1 cellular context compared by ENCODE assay signal in the genomic region with DNA sequence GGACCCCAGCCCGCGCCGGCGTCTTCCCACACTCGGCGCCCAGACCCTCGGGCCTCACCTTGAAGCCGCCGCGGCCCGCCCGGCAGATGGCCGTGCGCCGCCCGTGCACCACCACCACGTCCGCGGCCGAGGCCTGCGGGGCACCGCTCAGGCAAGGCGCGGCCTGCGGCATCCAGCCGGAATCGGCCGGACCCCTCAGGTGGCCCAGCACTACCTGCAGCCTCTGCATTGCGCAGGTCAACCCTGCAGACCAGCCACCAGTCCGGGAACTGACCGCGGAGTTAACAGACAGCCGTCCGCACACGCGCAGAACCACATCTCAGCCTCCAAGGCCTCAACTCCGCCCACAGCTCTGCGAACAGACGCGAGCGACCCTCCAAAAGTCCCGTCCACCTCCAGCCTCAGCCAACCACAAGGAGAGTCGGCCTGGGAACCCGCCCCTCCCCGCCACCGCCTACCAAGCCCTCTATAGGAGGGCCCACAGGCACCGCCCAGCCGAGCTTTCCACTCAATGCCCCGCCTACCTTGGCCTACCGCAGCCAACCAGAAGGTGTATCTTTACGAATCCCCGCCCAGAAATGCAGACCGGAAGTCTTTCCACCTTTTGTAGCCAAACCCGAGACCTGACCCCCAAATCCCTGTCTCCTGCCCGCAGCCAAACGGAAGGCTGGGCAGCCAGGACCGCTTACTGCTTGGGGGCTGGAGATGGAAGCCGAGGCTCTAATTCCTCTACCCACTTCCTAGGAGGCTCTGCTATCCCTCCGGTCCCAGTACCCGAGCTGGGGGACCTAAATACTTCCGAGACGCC.
TF ChIP-seq lines count a peak whose summit lies in the region.

TSS of gene ACAA1 (minus strand) at position 321 of the 808 bp plus-strand sequence. CDS start at position 229, 92 bp downstream.

TF ChIP-seq in GM12878, 131 proteins besides CTCF, POLR2A, EP300 and RAD21 (continued from another document):
- TF ChIP-seq CUX1 (IDR thresholded peaks at IDR 0.05; ENCODE audit: insufficient replicate concordance, low read depth, low read length) (no peak), CBX5 (IDR thresholded peaks at IDR 0.05; ENCODE audit: low read depth) (no peak), SIX5 (IDR thresholded peaks at IDR 0.05; ENCODE audit: low read depth, low read length, severe bottlenecking) (no peak), HDGF (IDR thresholded peaks at IDR 0.05) (peak; percentile 100)
- TF ChIP-seq, protein P1, sequence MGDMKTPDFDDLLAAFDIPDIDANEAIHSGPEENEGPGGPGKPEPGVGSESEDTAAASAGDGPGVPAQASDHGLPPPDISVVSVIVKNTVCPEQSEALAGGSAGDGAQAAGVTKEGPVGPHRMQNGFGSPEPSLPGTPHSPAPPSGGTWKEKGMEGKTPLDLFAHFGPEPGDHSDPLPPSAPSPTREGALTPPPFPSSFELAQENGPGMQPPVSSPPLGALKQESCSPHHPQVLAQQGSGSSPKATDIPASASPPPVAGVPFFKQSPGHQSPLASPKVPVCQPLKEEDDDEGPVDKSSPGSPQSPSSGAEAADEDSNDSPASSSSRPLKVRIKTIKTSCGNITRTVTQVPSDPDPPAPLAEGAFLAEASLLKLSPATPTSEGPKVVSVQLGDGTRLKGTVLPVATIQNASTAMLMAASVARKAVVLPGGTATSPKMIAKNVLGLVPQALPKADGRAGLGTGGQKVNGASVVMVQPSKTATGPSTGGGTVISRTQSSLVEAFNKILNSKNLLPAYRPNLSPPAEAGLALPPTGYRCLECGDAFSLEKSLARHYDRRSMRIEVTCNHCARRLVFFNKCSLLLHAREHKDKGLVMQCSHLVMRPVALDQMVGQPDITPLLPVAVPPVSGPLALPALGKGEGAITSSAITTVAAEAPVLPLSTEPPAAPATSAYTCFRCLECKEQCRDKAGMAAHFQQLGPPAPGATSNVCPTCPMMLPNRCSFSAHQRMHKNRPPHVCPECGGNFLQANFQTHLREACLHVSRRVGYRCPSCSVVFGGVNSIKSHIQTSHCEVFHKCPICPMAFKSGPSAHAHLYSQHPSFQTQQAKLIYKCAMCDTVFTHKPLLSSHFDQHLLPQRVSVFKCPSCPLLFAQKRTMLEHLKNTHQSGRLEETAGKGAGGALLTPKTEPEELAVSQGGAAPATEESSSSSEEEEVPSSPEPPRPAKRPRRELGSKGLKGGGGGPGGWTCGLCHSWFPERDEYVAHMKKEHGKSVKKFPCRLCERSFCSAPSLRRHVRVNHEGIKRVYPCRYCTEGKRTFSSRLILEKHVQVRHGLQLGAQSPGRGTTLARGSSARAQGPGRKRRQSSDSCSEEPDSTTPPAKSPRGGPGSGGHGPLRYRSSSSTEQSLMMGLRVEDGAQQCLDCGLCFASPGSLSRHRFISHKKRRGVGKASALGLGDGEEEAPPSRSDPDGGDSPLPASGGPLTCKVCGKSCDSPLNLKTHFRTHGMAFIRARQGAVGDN (IDR thresholded peaks at IDR 0.05): 0 out of 2 replicates have a peak, but pooled peaks have one; percentile 41
- TF ChIP-seq, protein P2, sequence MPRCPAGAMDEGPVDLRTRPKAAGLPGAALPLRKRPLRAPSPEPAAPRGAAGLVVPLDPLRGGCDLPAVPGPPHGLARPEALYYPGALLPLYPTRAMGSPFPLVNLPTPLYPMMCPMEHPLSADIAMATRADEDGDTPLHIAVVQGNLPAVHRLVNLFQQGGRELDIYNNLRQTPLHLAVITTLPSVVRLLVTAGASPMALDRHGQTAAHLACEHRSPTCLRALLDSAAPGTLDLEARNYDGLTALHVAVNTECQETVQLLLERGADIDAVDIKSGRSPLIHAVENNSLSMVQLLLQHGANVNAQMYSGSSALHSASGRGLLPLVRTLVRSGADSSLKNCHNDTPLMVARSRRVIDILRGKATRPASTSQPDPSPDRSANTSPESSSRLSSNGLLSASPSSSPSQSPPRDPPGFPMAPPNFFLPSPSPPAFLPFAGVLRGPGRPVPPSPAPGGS (IDR thresholded peaks at IDR 0.05; ENCODE audit: borderline replicate concordance, insufficient read depth, low read depth, low read length, poor library complexity, severe bottlenecking): no peak
- TF ChIP-seq, protein P3, sequence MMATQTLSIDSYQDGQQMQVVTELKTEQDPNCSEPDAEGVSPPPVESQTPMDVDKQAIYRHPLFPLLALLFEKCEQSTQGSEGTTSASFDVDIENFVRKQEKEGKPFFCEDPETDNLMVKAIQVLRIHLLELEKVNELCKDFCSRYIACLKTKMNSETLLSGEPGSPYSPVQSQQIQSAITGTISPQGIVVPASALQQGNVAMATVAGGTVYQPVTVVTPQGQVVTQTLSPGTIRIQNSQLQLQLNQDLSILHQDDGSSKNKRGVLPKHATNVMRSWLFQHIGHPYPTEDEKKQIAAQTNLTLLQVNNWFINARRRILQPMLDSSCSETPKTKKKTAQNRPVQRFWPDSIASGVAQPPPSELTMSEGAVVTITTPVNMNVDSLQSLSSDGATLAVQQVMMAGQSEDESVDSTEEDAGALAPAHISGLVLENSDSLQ (IDR thresholded peaks at IDR 0.05): peak; percentile 95
- TF ChIP-seq, protein P4, sequence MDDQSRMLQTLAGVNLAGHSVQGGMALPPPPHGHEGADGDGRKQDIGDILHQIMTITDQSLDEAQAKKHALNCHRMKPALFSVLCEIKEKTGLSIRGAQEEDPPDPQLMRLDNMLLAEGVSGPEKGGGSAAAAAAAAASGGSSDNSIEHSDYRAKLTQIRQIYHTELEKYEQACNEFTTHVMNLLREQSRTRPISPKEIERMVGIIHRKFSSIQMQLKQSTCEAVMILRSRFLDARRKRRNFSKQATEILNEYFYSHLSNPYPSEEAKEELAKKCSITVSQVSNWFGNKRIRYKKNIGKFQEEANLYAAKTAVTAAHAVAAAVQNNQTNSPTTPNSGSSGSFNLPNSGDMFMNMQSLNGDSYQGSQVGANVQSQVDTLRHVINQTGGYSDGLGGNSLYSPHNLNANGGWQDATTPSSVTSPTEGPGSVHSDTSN (IDR thresholded peaks at IDR 0.05; ENCODE audit: insufficient replicate concordance, low read depth, low read length): peak; percentile 74
TF ChIP-seq in GM12878: peak in this region for 42.
